ENCODE assay signal across 13 cellular contexts in the genomic region with DNA sequence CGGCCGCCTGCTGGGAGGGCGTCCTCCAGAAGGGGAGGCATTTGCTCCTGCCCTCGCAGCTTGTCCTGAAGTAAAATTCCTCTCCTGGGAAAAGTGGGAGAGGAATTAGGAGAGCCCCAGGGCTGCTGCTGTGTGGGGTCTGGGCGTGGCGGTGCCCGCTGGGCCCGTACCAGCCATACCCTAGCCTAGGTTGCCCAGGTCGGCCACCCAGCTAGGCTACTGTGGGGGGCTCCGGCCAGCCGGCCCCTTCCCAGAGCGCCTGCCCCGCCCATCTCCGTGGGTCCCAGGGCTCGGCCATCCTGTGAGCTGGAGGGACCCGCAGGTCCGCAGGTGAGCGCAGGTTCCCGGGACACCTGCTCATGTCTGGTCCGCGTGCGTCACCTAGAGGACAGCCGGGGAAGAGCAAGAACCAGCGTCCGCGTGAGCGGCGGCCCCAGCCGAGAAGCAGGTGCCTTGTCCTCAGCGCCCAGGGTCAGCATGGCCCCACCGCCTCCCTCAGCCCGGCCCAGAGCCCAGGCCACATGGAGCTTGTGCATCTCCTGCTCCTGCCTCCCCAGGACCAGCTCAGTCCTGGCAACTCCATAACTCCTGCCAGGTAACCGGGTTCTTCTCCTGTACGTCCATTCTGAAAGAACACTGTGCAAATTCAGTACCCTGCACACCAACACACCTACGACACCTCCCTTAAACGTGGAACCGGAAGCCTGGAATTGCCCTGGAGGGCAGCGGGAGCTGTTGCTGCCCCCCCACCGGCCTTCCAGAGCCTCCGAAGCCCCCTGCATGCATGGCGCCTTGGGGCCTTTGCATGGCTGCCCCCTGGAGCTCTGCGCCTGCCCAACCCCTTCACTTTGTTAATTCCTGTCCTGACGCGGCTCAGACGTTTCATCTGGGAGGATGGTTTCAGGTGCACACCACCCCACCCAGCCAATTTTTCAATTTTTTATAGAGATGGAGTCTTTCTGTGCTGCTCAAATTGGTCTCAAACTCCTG. TPM values are rescaled to one million over a fixed set of nuclear protein-coding genes. Genes with fewer than 3 reads are reported as not detected.
DNase-seq lines count a peak whose midpoint lies in the region; ATAC-seq, FAIRE-seq and TF ChIP-seq lines count a peak whose summit lies in the region.
"Had no signal": no experiment of that assay in that cellular context is flagged by ENCODE, and none has a peak within 500 bp of the region (broad histone marks: within the 10 kb centered on the region; RNA-seq: fewer than 3 reads in every experiment).

No MANE protein-coding gene starts in this region.

- TF ChIP-seq POLR2A in H1 (IDR thresholded peaks at IDR 0.05; ENCODE audit: control extremely low read depth in 1 of 2, low read depth in 2 of 2, low read length in 2 of 2), result no peak

- H3K18ac ChIP-seq in H1 (ENCODE audit: extremely low read depth, low read length), result no peak overlapping the region

- H2BK120ac ChIP-seq in H1 (replicated peaks; ENCODE audit: low read depth, low read length), result no peak overlapping the region

- no peak overlapping the region for H3K9ac ChIP-seq in H1 (replicated peaks in 1 of 4; ENCODE audit: extremely low read depth in 1 of 4, low read depth in 3 of 4, low read length in 3 of 4)
- no peak overlapping the region for H3K9ac ChIP-seq in neural cell (ENCODE audit: low read length)

- 0 out of 2 replicates have a peak, but pooled peaks cover 2% of the 10 kb centered on the region for H3K79me1 ChIP-seq in H1 (ENCODE audit: low read depth, low read length)

- H2AK5ac ChIP-seq in H1 (ENCODE audit: low read depth, low read length), result no peak overlapping the region

- WGBS in H1 (ENCODE audit: extremely low coverage in 1 of 2, insufficient coverage in 1 of 2, insufficient read length in 1 of 2, insufficient replicate concordance in 2 of 2, low coverage in 1 of 2, low lambda C conversion rate in 2 of 2, missing lambda C conversion rate in 1 of 2), 2 experiments, result 80% methylated on average over 44 of the region's 45 CpGs; no CpG with 5 or more reads in 1 of the 2 experiments

- H3F3A ChIP-seq in neural cell (ENCODE audit: insufficient read depth, low read length, poor library complexity, severe bottlenecking), result no peaks in the 10 kb centered on the region

- FAIRE-seq in D721Med (lab: Jason Lieb, UNC), result no peak
- FAIRE-seq in H1 (lab: Jason Lieb, UNC), result no peak

- H4K8ac ChIP-seq in H1 (ENCODE audit: extremely low read depth, insufficient read depth, low read length), result no peak overlapping the region; the same call in 1 of the 2 replicates

- H4K5ac ChIP-seq in H1 (ENCODE audit: insufficient read length, low read depth, low read length), result no peak overlapping the region

- H3K9me3 ChIP-seq in H1 (ENCODE audit: insufficient read depth in 2 of 2, low read depth in 1 of 2, low read length in 1 of 2), result peaks cover 46 to 89% of the 10 kb centered on the region in 2 experiments
- H3K9me3 ChIP-seq in neural cell (ENCODE audit: low read length), result peaks cover 5% of the 10 kb centered on the region

- TF ChIP-seq CTCF in D721Med (IDR thresholded peaks at IDR 0.05; ENCODE audit: insufficient read depth, missing control alignments), result peak; percentile 55
- TF ChIP-seq CTCF in H1 (IDR thresholded peaks at IDR 0.05; ENCODE audit: control extremely low read depth in 1 of 3, insufficient read depth in 1 of 3, low read depth in 1 of 3, low read length in 3 of 3), result peak in 2 of 3 experiments; percentile 70 to 88; a peak in 3 of 4 replicates
- TF ChIP-seq CTCF in neural cell (IDR thresholded peaks at IDR 0.05; ENCODE audit: poor library complexity, severe bottlenecking), result peak; percentile 24

- H3K14ac ChIP-seq in H1 (ENCODE audit: insufficient read length), result no peak overlapping the region

- H3K4me2 ChIP-seq in H1 (ENCODE audit: insufficient read depth in 1 of 2, low read depth in 2 of 2, low read length in 2 of 2), result no peak overlapping the region
- H3K4me2 ChIP-seq in neural cell (ENCODE audit: low read length), result no peak overlapping the region

- H3K23ac ChIP-seq in H1 (ENCODE audit: insufficient read length), result no peak overlapping the region

- no peak overlapping the region for H3K56ac ChIP-seq in H1 (replicated peaks; ENCODE audit: insufficient read length, low read depth, low read length)

- H3K27me3 ChIP-seq in H1 (replicated peaks in 1 of 4; ENCODE audit: control insufficient read depth in 3 of 4, extremely low read depth in 1 of 4, insufficient read depth in 3 of 4, low read length in 3 of 4) (no peaks in the 10 kb centered on the region; a peak in 1 of 7 replicates), neural cell (ENCODE audit: insufficient read depth, low read depth, low read length) (no peaks in the 10 kb centered on the region)
- H3K27me3 ChIP-seq: SJSA1 had no signal

- TF ChIP-seq EP300 in H1 (IDR thresholded peaks at IDR 0.05; ENCODE audit: borderline replicate concordance in 1 of 2, low read depth in 2 of 2, low read length in 2 of 2) (no peak), neural cell (conservative IDR thresholded peaks at IDR 0.05; ENCODE audit: poor library complexity, severe bottlenecking) (no peak)

- no peaks in the 10 kb centered on the region for H3K36me3 ChIP-seq in H1 (ENCODE audit: control insufficient read depth in 2 of 4, insufficient read depth in 4 of 4, low read length in 3 of 4)
- peaks cover 3% of the 10 kb centered on the region for H3K36me3 ChIP-seq in neural cell (ENCODE audit: insufficient read depth, low read length)
- H3K36me3 ChIP-seq: SJSA1 had no signal

- CTCF ChIA-PET in H1 (lab: Charles Lee; ENCODE audit: partially characterized antibody), result interaction anchor here (0.7 to 3.6 kb wide), 28 partner anchors 9 to 216 kb away, joined by 3 to 21 read pairs (median 4); partner anchors contain the start of gene FOXL3

- POLR2A ChIA-PET in H1 (lab: Charles Lee; ENCODE audit: partially characterized antibody), result interaction anchor here (0.9 kb wide), 1 partner anchor 212 kb away, joined by 3 read pairs; no protein-coding TSS in a partner anchor

- no peaks in the 10 kb centered on the region for H4K20me1 ChIP-seq in H1 (replicated peaks in 1 of 2; ENCODE audit: control insufficient read depth in 1 of 2, insufficient read depth in 2 of 2, low read length in 2 of 2)
- no peaks in the 10 kb centered on the region for H4K20me1 ChIP-seq in neural cell (ENCODE audit: insufficient read depth)

- ATAC-seq in GM19324 (IDR thresholded peaks at IDR 0.05; ENCODE audit: low FRiP score, unreplicated experiment), result no peak
- ATAC-seq in HG03196 (IDR thresholded peaks at IDR 0.05; ENCODE audit: unreplicated experiment), result no peak

- H3K4me1 ChIP-seq in H1 (replicated peaks in 1 of 4; ENCODE audit: control insufficient read depth in 3 of 4, insufficient read depth in 4 of 4, low read length in 3 of 4), result no peaks in the 10 kb centered on the region
- H3K4me1 ChIP-seq: SJSA1 had no signal

- H3K4ac ChIP-seq in H1 (replicated peaks; ENCODE audit: insufficient read length, low read depth, low read length), result no peak overlapping the region

- no peak overlapping the region for H2BK20ac ChIP-seq in H1 (ENCODE audit: low read length)

- H3K79me2 ChIP-seq in H1 (ENCODE audit: control insufficient read depth in 1 of 2, insufficient read depth in 2 of 2, low read length in 2 of 2) (no peaks in the 10 kb centered on the region), neural cell (replicated peaks; ENCODE audit: insufficient read depth, low read length) (no peaks in the 10 kb centered on the region)

- no peak overlapping the region for H4K91ac ChIP-seq in H1 (replicated peaks; ENCODE audit: insufficient read length, low read length)

- H3K9me2 ChIP-seq in neural cell (ENCODE audit: insufficient read depth, low read length), result no peaks in the 10 kb centered on the region

- no peak overlapping the region for H2BK5ac ChIP-seq in H1 (ENCODE audit: low read depth, low read length)

- H2BK12ac ChIP-seq in H1 (ENCODE audit: low read depth, low read length), result no peak overlapping the region

- TF ChIP-seq RAD21 in H1 (IDR thresholded peaks at IDR 0.05 in 1 of 2, conservative IDR thresholded peaks at IDR 0.05 in 1 of 2; ENCODE audit: low read depth in 2 of 2, low read length in 2 of 2), result peak; percentile 80 to 88
- TF ChIP-seq RAD21 in neural cell (conservative IDR thresholded peaks at IDR 0.05), result no peak

- H3K4me3 ChIP-seq in H1 (ENCODE audit: extremely low read depth in 1 of 4, insufficient read depth in 2 of 4, low read depth in 3 of 4, low read length in 4 of 4) (no peak overlapping the region), neural cell (ENCODE audit: low read length) (no peak overlapping the region)
- H3K4me3 ChIP-seq: SJSA1 had no signal

- H2AFZ ChIP-seq in H1 (ENCODE audit: low read length) (no peak overlapping the region), neural cell (ENCODE audit: low read depth, low read length) (no peak overlapping the region)

- H3K27ac ChIP-seq in H1 (ENCODE audit: low read depth, low read length), result no peak overlapping the region
- no peak overlapping the region for H3K27ac ChIP-seq in neural cell (ENCODE audit: low read length)
- H3K27ac ChIP-seq: SJSA1 had no signal

- DNase-seq in D721Med (ENCODE audit: insufficient read length, low spot score) (peak; percentile 67), NCI-H1930 (lab: John Stamatoyannopoulos, UW) (peak; percentile 14 to 43), H1 (ENCODE audit: low read depth in 1 of 2, low spot score in 2 of 2) (peak; percentile 19 to 88), globus pallidus (ENCODE audit: low spot score) (no peak)
- no peak for DNase-seq in stimulated activated CD4-positive, alpha-beta T cell treated with anti-CD3 and anti-CD28 coated beads, Interleukin-4, amount 100 ng/mL, for 24 hours
- DNase-seq: GOT3; stimulated activated naive B cell treated with anti-CD40 and anti-IgM and Interleukin-4, amounts not matched to agents 10 μg/mL and 1 μg/mL and 100 μg/mL, for 72 hours had no signal

- H2BK15ac ChIP-seq in H1 (ENCODE audit: low read length), result peak overlapping the region; percentile 72; the same call in 1 of the 2 replicates

- no peaks in the 10 kb centered on the region for H3K23me2 ChIP-seq in H1 (ENCODE audit: low read depth, low read length)

TF ChIP-seq in neural cell, 6 proteins besides CTCF, POLR2A, EP300 and RAD21 (continues in another document):
- no peak for TF ChIP-seq POLR2AphosphoS5 (IDR thresholded peaks at IDR 0.05)

RNA-seq across cellular contexts. Expression of gene FOXL3, which starts 22.8 kb away (rescaled TPM):
- total RNA-seq in H1 (2021; fragmentation: NEBNext Ultra II Directional; extraction: Animal tissue kit (Norgen Biotek cat#: 25700)), result not detected in 2 replicates
- not detected in 2 replicates for polyA plus RNA-seq in H1 (2011; rRNA removed)
- polyA plus RNA-seq in H1 (2011; cell fraction: cytosol; rRNA removed), result not detected
- not detected for polyA plus RNA-seq in H1 (2011; cell fraction: nucleus; rRNA removed)
- not detected in 4 replicates for polyA plus RNA-seq in H1 (2012, experiment 1 of 2)
- not detected for polyA plus RNA-seq in H1 (2012, experiment 2 of 2)
- polyA plus RNA-seq in H1 (2013, experiment 1 of 2), result not detected
- not detected for polyA plus RNA-seq in H1 (2013, experiment 2 of 2)
- not detected in 2 replicates for polyA minus RNA-seq in H1 (2011; rRNA and poly(A)+ RNA removed)
- not detected for polyA minus RNA-seq in H1 (2011; cell fraction: cytosol; rRNA and poly(A)+ RNA removed)
- not detected for polyA minus RNA-seq in H1 (2011; cell fraction: nucleus; rRNA and poly(A)+ RNA removed)
- polyA plus RNA-seq in neural cell, result not detected in 2 replicates
- not detected in 2 replicates for polyA minus RNA-seq in neural cell
- total RNA-seq: glomerular endothelial cell, pulmonary artery endothelial cell, SJSA1 had no signal

Comparison
In these comparisons a context has a peak if more than half of its experiments do, and no peak if none do; other contexts are left out.
1. DNase-seq: peak in D721Med (single experiment), NCI-H1930 (2 of 2) and H1 (2 of 2); none in globus pallidus (single experiment) and stimulated activated CD4-positive, alpha-beta T cell treated with anti-CD3 and anti-CD28 coated beads, Interleukin-4, amount 100 ng/mL, for 24 hours (single experiment).
2. CTCF ChIP-seq: peak in every context shown above with its lines; median percentile 79 in H1; 55 in D721Med; 24 in neural cell.